In genomic region chr5:82599692-82600091, GRCh38 we compare ENCODE assay signal across 1 cellular context.
TF ChIP-seq lines count a peak whose summit lies in the region.

No MANE protein-coding gene starts in this region.

TF ChIP-seq in SK-N-SH, 30 proteins besides CTCF, POLR2A, EP300 and RAD21 (continued from another document):
- no peak for TF ChIP-seq REST (IDR thresholded peaks at IDR 0.05; ENCODE audit: low read depth, low read length)
- no peak for TF ChIP-seq USF1 (IDR thresholded peaks at IDR 0.05; ENCODE audit: borderline replicate concordance, low read depth)
